8 cellular contexts compared by ENCODE assay signal in the genomic region with DNA sequence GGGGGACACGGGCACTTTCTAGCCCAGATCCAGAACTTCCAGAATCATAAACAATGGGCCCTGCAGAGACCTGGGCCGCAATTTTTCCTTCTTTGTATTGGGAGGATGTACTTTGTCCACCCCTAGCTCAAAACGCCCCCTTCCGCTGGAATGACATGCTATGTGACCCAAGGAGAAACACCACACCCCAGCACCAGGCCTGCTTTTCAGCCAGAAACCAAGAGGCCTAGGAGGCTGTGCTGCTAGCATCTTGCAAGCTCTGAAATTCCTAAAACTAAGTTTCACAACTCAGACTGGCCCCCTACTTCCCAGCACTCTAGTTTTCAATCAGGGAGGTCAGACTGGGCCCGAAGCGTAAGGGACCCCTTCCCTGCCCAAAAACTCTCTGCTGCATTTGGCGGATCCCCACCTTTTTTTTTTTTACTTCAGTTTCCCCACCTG. TPM values are rescaled to one million over a fixed set of nuclear protein-coding genes. Genes with fewer than 3 reads are reported as not detected.
DNase-seq lines count a peak whose midpoint lies in the region; ATAC-seq, FAIRE-seq and TF ChIP-seq lines count a peak whose summit lies in the region.

No MANE protein-coding gene starts in this region.

- peaks cover 18% of the 10 kb centered on the region; the same call in 1 of the 2 replicates for H3K36me3 ChIP-seq in HAP-1 (replicated peaks)
- H3K36me3 ChIP-seq in PC-3 (ENCODE audit: low read depth, low read length), result 0 out of 2 replicates have a peak, but pooled peaks cover 3% of the 10 kb centered on the region
- peaks cover 4% of the 10 kb centered on the region for H3K36me3 ChIP-seq in mammary epithelial cell (ENCODE audit: insufficient read depth, low read length)

- DNase-seq in Caki2 (ENCODE audit: low read depth) (peak; percentile 58), HAP-1 (ENCODE audit: low spot score in 2 of 2) (peak; percentile 47 to 77), PC-3 (peak; percentile 43), mammary epithelial cell (no peak), NCI-H226 (no peak), GM12892 (ENCODE audit: insufficient read length) (no peak)
- DNase-seq in stimulated activated naive B cell treated with anti-CD40 and anti-IgM and Interleukin-4, amounts not matched to agents 10 μg/mL and 1 μg/mL and 100 μg/mL, for 72 hours, result no peak

- H4K20me1 ChIP-seq in PC-3 (ENCODE audit: low read length) (no peaks in the 10 kb centered on the region), mammary epithelial cell (ENCODE audit: insufficient read depth, low read length) (no peaks in the 10 kb centered on the region)

- in situ Hi-C loops in Caki2 (cut with HindIII; ENCODE audit: low pct_unique_long_range_greater_than_20kb, low sequenced_read_pairs) (no loop called here), HAP-1 (cut with MboI; ENCODE audit: low sequenced_read_pairs) (loop anchor here (5.0 kb wide), 1 partner anchor 45 kb away; no protein-coding TSS in a partner anchor), mammary epithelial cell (cut with MboI; ENCODE audit: low sequenced_read_pairs in 2 of 2) (loop anchor here (5.0 to 10.0 kb wide), 3 partner anchors 45 to 118 kb away; a partner anchor contains a TSS)

- H3F3A ChIP-seq in PC-3 (ENCODE audit: low read length, unreplicated experiment), result no peaks in the 10 kb centered on the region

- peak overlapping the region; percentile 99 for H3K4me2 ChIP-seq in PC-3 (ENCODE audit: low read length)
- peak overlapping the region; percentile 91 for H3K4me2 ChIP-seq in mammary epithelial cell (ENCODE audit: insufficient read depth, low read depth, low read length)

- TF ChIP-seq CTCF in PC-3 (conservative IDR thresholded peaks at IDR 0.05; ENCODE audit: low read depth, low read length), result peak; percentile 50; the same call in 1 of the 2 replicates
- TF ChIP-seq CTCF in mammary epithelial cell (conservative IDR thresholded peaks at IDR 0.05 in 1 of 2, IDR thresholded peaks at IDR 0.05 in 1 of 2; ENCODE audit: extremely low read depth in 1 of 2, insufficient read depth in 1 of 2, low read depth in 1 of 2, low read length in 2 of 2), result peak in 1 of 2 donors; percentile 10

- H3K4me3 ChIP-seq in HAP-1, result peak overlapping the region; percentile 90
- H3K4me3 ChIP-seq in PC-3 (ENCODE audit: low read length), result peak overlapping the region; percentile 97
- peak overlapping the region; percentile 73 to 95 (median 82) for H3K4me3 ChIP-seq in mammary epithelial cell (replicated peaks in 1 of 3; ENCODE audit: insufficient read depth in 1 of 3, low read depth in 2 of 3, low read length in 3 of 3)

- peak overlapping the region; percentile 83 for H2AFZ ChIP-seq in PC-3 (ENCODE audit: low read length)
- peak overlapping the region; percentile 70 for H2AFZ ChIP-seq in mammary epithelial cell (ENCODE audit: low read depth, low read length)

- H3K9me3 ChIP-seq in HAP-1 (no peaks in the 10 kb centered on the region), PC-3 (ENCODE audit: low read length) (no peaks in the 10 kb centered on the region), mammary epithelial cell (replicated peaks; ENCODE audit: insufficient read depth, low read length) (no peaks in the 10 kb centered on the region)

- intact Hi-C loops in PC-3 (cut with micrococcal nuclease) (loop anchor here (10.0 kb wide), 1 partner anchor 118 kb away; a partner anchor contains a TSS), mammary epithelial cell (cut with micrococcal nuclease) (loop anchor here (2.0 kb wide), 3 partner anchors 18 to 130 kb away; a partner anchor contains a TSS)

- 2% methylated on average over 6 of the region's 7 CpGs for WGBS in mammary epithelial cell (ENCODE audit: low coverage, missing lambda C conversion rate)

- peak; percentile 17; the same call in 1 of the 2 replicates for ATAC-seq in PC-3
- peak; percentile 22 to 33 for ATAC-seq in stimulated activated naive B cell treated with anti-CD40 and anti-IgM and Interleukin-4, amounts not matched to agents 10 μg/mL and 1 μg/mL and 100 μg/mL, for 72 hours (replicated peaks)

- dilution Hi-C loops in mammary epithelial cell (cut with HindIII; ENCODE audit: low sequenced_read_pairs), result no loop called here

- POLR2A ChIA-PET in PC-3 (lab: Charles Lee; ENCODE audit: unreplicated experiment), result interaction anchor here (0.5 to 1.8 kb wide), 3 partner anchors 41 to 1013 kb away, joined by 3 to 47 read pairs (median 7); a partner anchor contains a TSS

- H3K9me3 Mint-ChIP-seq in stimulated activated naive B cell treated with anti-CD40 and anti-IgM and Interleukin-4, amounts not matched to agents 10 μg/mL and 1 μg/mL and 100 μg/mL, for 72 hours, result no peaks in the 10 kb centered on the region

- H3K27me3 ChIP-seq in HAP-1 (ENCODE audit: low read depth) (no peaks in the 10 kb centered on the region), PC-3 (ENCODE audit: low read length) (no peaks in the 10 kb centered on the region), mammary epithelial cell (ENCODE audit: insufficient read depth, low read length) (no peaks in the 10 kb centered on the region), layer of hippocampus (ENCODE audit: control insufficient read depth, insufficient read depth, low read length) (no peaks in the 10 kb centered on the region)

- H3K79me2 ChIP-seq in PC-3 (ENCODE audit: low read length) (peaks cover 47% of the 10 kb centered on the region), mammary epithelial cell (ENCODE audit: insufficient read depth, low read length) (peaks cover 46% of the 10 kb centered on the region)

- H3K4me1 Mint-ChIP-seq in stimulated activated naive B cell treated with anti-CD40 and anti-IgM and Interleukin-4, amounts not matched to agents 10 μg/mL and 1 μg/mL and 100 μg/mL, for 72 hours, result peaks cover 35 to 62% of the 10 kb centered on the region in 2 donors

- peak overlapping the region; percentile 97 for H3K27ac Mint-ChIP-seq in stimulated activated naive B cell treated with anti-CD40 and anti-IgM and Interleukin-4, amounts not matched to agents 10 μg/mL and 1 μg/mL and 100 μg/mL, for 72 hours

- H3K27me3 Mint-ChIP-seq in stimulated activated naive B cell treated with anti-CD40 and anti-IgM and Interleukin-4, amounts not matched to agents 10 μg/mL and 1 μg/mL and 100 μg/mL, for 72 hours, result no peaks in the 10 kb centered on the region

- FAIRE-seq in GM12892 (lab: Jason Lieb, UNC), result no peak

- CTCF ChIA-PET in PC-3 (lab: Charles Lee) (interaction anchor here (0.6 to 2.2 kb wide), 3 partner anchors 42 to 715 kb away, joined by 3 to 36 read pairs (median 4); a partner anchor contains a TSS), mammary epithelial cell (lab: Charles Lee; ENCODE audit: low non-redundant PET) (interaction anchor here (0.6 to 1.5 kb wide), 3 partner anchors 43 to 1010 kb away, joined by 4 to 23 read pairs (median 11); a partner anchor contains a TSS)

- H3K4me1 ChIP-seq in HAP-1 (peaks cover 12% of the 10 kb centered on the region), PC-3 (ENCODE audit: insufficient read depth, low read length) (peaks cover 25% of the 10 kb centered on the region), mammary epithelial cell (ENCODE audit: insufficient read depth, low read length) (peaks cover 16% of the 10 kb centered on the region)

- peak overlapping the region; percentile 89 for H3K4me3 Mint-ChIP-seq in stimulated activated naive B cell treated with anti-CD40 and anti-IgM and Interleukin-4, amounts not matched to agents 10 μg/mL and 1 μg/mL and 100 μg/mL, for 72 hours

- H3K9me2 ChIP-seq in PC-3 (replicated peaks; ENCODE audit: low read length), result no peaks in the 10 kb centered on the region

- peaks cover 23 to 34% of the 10 kb centered on the region in 2 donors for H3K36me3 Mint-ChIP-seq in stimulated activated naive B cell treated with anti-CD40 and anti-IgM and Interleukin-4, amounts not matched to agents 10 μg/mL and 1 μg/mL and 100 μg/mL, for 72 hours

- H3K27ac ChIP-seq in PC-3 (ENCODE audit: low read length) (peak overlapping the region; percentile 73), mammary epithelial cell (ENCODE audit: insufficient read depth, low read depth, low read length) (peak overlapping the region; percentile 80), layer of hippocampus (ENCODE audit: low read depth, low read length) (peak overlapping the region; percentile 92)

- H3K9ac ChIP-seq in PC-3 (ENCODE audit: low read length) (peak overlapping the region; percentile 99), mammary epithelial cell (ENCODE audit: insufficient read depth, low read length) (peak overlapping the region; percentile 90)

- TF ChIP-seq POLR2A in GM12892 (IDR thresholded peaks at IDR 0.05; ENCODE audit: low read depth, low read length), result no peak

- BruUV-seq in PC-3 (replicated peaks; lab: Mats Ljungman, UMichigan) (TSS peak; percentile 67), mammary epithelial cell (replicated peaks; lab: Mats Ljungman, UMichigan) (TSS peak; percentile 57)

RNA-seq across cellular contexts. Expression of a gene that starts 0.5 kb away (rescaled TPM):
- total RNA-seq in Caki2 (2014; rRNA removed; shearing (Covaris generic); ENCODE audit: low replicate concordance), result 828 and 869 TPM in 2 replicates
- total RNA-seq in PC-3 (2014; rRNA removed), result 713 and 856 TPM in 2 replicates
- total RNA-seq in mammary epithelial cell, result 100 to 1,000 TPM; 127 to 182 TPM
- 215 TPM for polyA plus RNA-seq in mammary epithelial cell
- polyA minus RNA-seq in mammary epithelial cell, result 63.3 TPM
- 105 TPM for polyA plus RNA-seq in GM12892 (2012; ENCODE audit: missing spikeins)

RNA-seq across cellular contexts. Expression of a gene that starts 18.1 kb away (rescaled TPM):
- total RNA-seq in Caki2 (2014; rRNA removed; shearing (Covaris generic); ENCODE audit: low replicate concordance), result 15.4 and 17.8 TPM in 2 replicates
- total RNA-seq in PC-3 (2014; rRNA removed) (9.6 and 11.4 TPM in 2 replicates), mammary epithelial cell (10 to 100 TPM; 16.3 to 18.7 TPM)
- 4.5 TPM for polyA plus RNA-seq in mammary epithelial cell
- 7.3 TPM for polyA minus RNA-seq in mammary epithelial cell
- polyA plus RNA-seq in GM12892 (2012; ENCODE audit: missing spikeins), result 16.7 TPM

RNA-seq across cellular contexts. Expression of a gene that starts 40.9 kb away (rescaled TPM):
- total RNA-seq in Caki2 (2014; rRNA removed; shearing (Covaris generic); ENCODE audit: low replicate concordance), result 115 and 120 TPM in 2 replicates
- total RNA-seq in PC-3 (2014; rRNA removed), result 151 and 157 TPM in 2 replicates
- total RNA-seq in mammary epithelial cell, result 10 to 100 TPM; 59.6 to 74.0 TPM
- polyA plus RNA-seq in mammary epithelial cell, result 30.0 TPM
- 4.4 TPM for polyA minus RNA-seq in mammary epithelial cell
- polyA plus RNA-seq in GM12892 (2012; ENCODE audit: missing spikeins), result 6.8 TPM

RNA-seq across cellular contexts. Expression of a gene that starts 48.1 kb away (rescaled TPM):
- not detected in 2 replicates for total RNA-seq in Caki2 (2014; rRNA removed; shearing (Covaris generic); ENCODE audit: low replicate concordance)
- total RNA-seq in PC-3 (2014; rRNA removed), result 0.33 and 0.69 TPM in 2 replicates
- under 1 TPM; 0.19 to 0.50 TPM for total RNA-seq in mammary epithelial cell
- polyA plus RNA-seq in mammary epithelial cell, result 0.03 TPM
- polyA minus RNA-seq in mammary epithelial cell, result not detected
- 0.68 TPM for polyA plus RNA-seq in GM12892 (2012; ENCODE audit: missing spikeins)

Comparison
In these comparisons a context has a peak if more than half of its experiments do, and no peak if none do; other contexts are left out.
1. DNase-seq: peak in Caki2 (single experiment), HAP-1 (2 of 2) and PC-3 (single experiment); none in mammary epithelial cell (single experiment), stimulated activated naive B cell treated with anti-CD40 and anti-IgM and Interleukin-4, amounts not matched to agents 10 μg/mL and 1 μg/mL and 100 μg/mL, for 72 hours (single experiment), NCI-H226 (single experiment) and GM12892 (single experiment).
2. Peak in every context shown above with its lines, with median percentiles within 50 percentile points of each other: H3K4me3 ChIP-seq and H3K27ac ChIP-seq.